8 cellular contexts compared by ENCODE assay signal in genomic region chr9:120710110-120710981, GRCh38. TPM values are rescaled to one million over a fixed set of nuclear protein-coding genes. Genes with fewer than 3 reads are reported as not detected.
DNase-seq lines count a peak whose midpoint lies in the region; ATAC-seq and TF ChIP-seq lines count a peak whose summit lies in the region.

No MANE protein-coding gene starts in this region.

- intact Hi-C loops in activated CD4-positive, alpha-beta T cell treated with anti-CD3 and anti-CD28 coated beads, Interleukin-2, amount 10 ng/mL, durations not matched to agents 24 days and 14 days (cut with micrococcal nuclease) = loop anchor here (5.0 to 10.0 kb wide), 5 partner anchors 84 to 1384 kb away; partner anchors contain the start of genes CNTRL, FBXW2, RAB14 and TTLL11

- no peaks in the 10 kb centered on the region for H3K27me3 ChIP-seq in Peyer's patch

- no peaks in the 10 kb centered on the region for H3K27me3 Mint-ChIP-seq in activated CD4-positive, alpha-beta T cell treated with anti-CD3 and anti-CD28 coated beads, Interleukin-2, amount 10 ng/mL, durations not matched to agents 24 days and 14 days

- DNase-seq in activated CD4-positive, alpha-beta T cell treated with anti-CD3 and anti-CD28 coated beads, Interleukin-2, amount 10 ng/mL, durations not matched to agents 24 days and 14 days = peak; percentile 81
- no peak for DNase-seq in activated CD4-positive, alpha-beta T cell treated with anti-CD3 and anti-CD28 coated beads, Interleukin-2, amount 50 U/mL, for 4 hours
- DNase-seq in Peyer's patch (peak in 2 of 3 donors; percentile 35 to 59), caudate nucleus (lab: John Stamatoyannopoulos, UW) (peak in 12 of 61 donors; percentile 7 to 41 (median 17)), midbrain (lab: John Stamatoyannopoulos, UW) (peak; percentile 68), SKM-1 (lab: John Stamatoyannopoulos, UW; ENCODE audit: unreplicated experiment) (no peak), amniotic stem cell (lab: John Stamatoyannopoulos, UW) (no peak)

- no peaks in the 10 kb centered on the region for H3K36me3 Mint-ChIP-seq in activated CD4-positive, alpha-beta T cell treated with anti-CD3 and anti-CD28 coated beads, Interleukin-2, amount 10 ng/mL, durations not matched to agents 24 days and 14 days (ENCODE audit: low read depth)

- peak overlapping the region; percentile 80 for H3K4me3 Mint-ChIP-seq in activated CD4-positive, alpha-beta T cell treated with anti-CD3 and anti-CD28 coated beads, Interleukin-2, amount 10 ng/mL, durations not matched to agents 24 days and 14 days

- peak overlapping the region; percentile 47 to 84 (median 73) for H3K27ac ChIP-seq in Peyer's patch
- H3K27ac ChIP-seq in caudate nucleus (ENCODE audit: low read depth, low read length) = peak overlapping the region; percentile 90

- peaks cover 0 to 34% (median 8%) of the 10 kb centered on the region in 4 donors for H3K4me1 ChIP-seq in Peyer's patch

- TF ChIP-seq CTCF in Peyer's patch (IDR thresholded peaks at IDR 0.05) = no peak

- H3K9me3 Mint-ChIP-seq in activated CD4-positive, alpha-beta T cell treated with anti-CD3 and anti-CD28 coated beads, Interleukin-2, amount 10 ng/mL, durations not matched to agents 24 days and 14 days = no peaks in the 10 kb centered on the region

- no peaks in the 10 kb centered on the region for H3K36me3 ChIP-seq in Peyer's patch

- peak overlapping the region; percentile 22 to 55 (median 36) for H3K4me3 ChIP-seq in Peyer's patch

- no peak for ATAC-seq in HG02970 (IDR thresholded peaks at IDR 0.05; ENCODE audit: low FRiP score, unreplicated experiment)

- TF ChIP-seq POLR2A in Peyer's patch (IDR thresholded peaks at IDR 0.05) = no peak

- peak overlapping the region; percentile 66 for H3K27ac Mint-ChIP-seq in activated CD4-positive, alpha-beta T cell treated with anti-CD3 and anti-CD28 coated beads, Interleukin-2, amount 10 ng/mL, durations not matched to agents 24 days and 14 days

- no peaks in the 10 kb centered on the region for H3K9me3 ChIP-seq in Peyer's patch

- H3K4me1 Mint-ChIP-seq in activated CD4-positive, alpha-beta T cell treated with anti-CD3 and anti-CD28 coated beads, Interleukin-2, amount 10 ng/mL, durations not matched to agents 24 days and 14 days = peaks cover 34% of the 10 kb centered on the region

RNA-seq across cellular contexts. Expression of gene MEGF9, which starts 3.9 kb away (rescaled TPM):
- total RNA-seq in activated CD4-positive, alpha-beta T cell treated with anti-CD3 and anti-CD28 coated beads, Interleukin-2, amount 10 ng/mL, durations not matched to agents 24 days and 14 days = 4.5 and 4.9 TPM in 2 replicates
- total RNA-seq in Peyer's patch = 10 to 100 TPM in 2 of 4 donors, 1 to 10 TPM in 2; 8.1 to 15.1 (median 11.5) TPM

Comparison
In these comparisons a context has a peak if more than half of its experiments do, and no peak if none do; other contexts are left out.
1. DNase-seq: peak in activated CD4-positive, alpha-beta T cell treated with anti-CD3 and anti-CD28 coated beads, Interleukin-2, amount 10 ng/mL, durations not matched to agents 24 days and 14 days (single experiment), Peyer's patch (2 of 3) and midbrain (single experiment); none in activated CD4-positive, alpha-beta T cell treated with anti-CD3 and anti-CD28 coated beads, Interleukin-2, amount 50 U/mL, for 4 hours (0 of 2), SKM-1 (single experiment) and amniotic stem cell (single experiment).